ENCODE assay signal across 9 cellular contexts in the genomic region with DNA sequence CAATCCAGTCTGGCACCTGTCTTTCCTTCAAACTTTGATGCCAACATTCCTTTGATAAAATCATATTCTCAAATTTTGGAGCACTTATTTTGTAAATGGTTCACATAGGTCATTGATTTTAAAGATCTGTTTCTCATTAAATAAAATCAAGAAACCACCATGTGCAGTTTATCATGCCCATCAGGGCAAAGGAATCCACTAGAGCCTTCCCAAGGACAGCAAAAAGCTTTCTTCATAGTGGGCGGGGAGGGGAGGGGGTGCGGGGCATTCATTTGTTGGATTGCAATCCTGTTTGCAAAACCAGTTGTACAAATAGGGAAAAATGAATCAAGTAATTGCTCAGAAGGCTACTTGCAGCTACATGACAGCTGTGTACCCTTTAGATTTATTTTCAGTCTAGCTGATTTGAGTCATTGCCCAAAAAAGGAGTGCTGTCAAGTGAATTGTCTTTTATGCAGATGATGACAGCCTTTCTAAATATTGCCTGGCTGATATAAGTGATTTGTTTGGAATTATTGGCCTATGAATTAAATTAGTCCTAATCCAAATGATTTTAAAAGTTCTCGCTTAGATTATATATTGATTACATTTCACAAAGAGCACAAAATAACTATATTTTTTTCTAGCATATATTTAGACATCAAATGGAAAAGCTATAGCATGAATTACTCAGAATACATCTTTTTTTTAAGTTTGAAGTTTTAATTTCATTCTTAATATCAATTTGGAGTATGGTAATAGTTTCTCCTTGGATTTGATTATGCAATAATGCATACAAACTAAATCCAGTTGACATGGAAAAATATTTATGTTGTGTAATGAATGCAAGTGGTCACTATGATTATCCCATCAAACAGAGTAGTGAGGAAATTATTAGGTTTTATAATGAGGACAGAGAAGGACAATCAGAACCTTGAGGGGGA. TPM values are rescaled to one million over a fixed set of nuclear protein-coding genes. Genes with fewer than 3 reads are reported as not detected.
DNase-seq lines count a peak whose midpoint lies in the region; ATAC-seq and TF ChIP-seq lines count a peak whose summit lies in the region.
"Had no signal": no experiment of that assay in that cellular context is flagged by ENCODE, and none has a peak within 500 bp of the region (broad histone marks: within the 10 kb centered on the region; RNA-seq: fewer than 3 reads in every experiment).

No MANE protein-coding gene starts in this region.

- TF ChIP-seq POLR2A in spleen (IDR thresholded peaks at IDR 0.05) = no peak
- no peak for TF ChIP-seq POLR2A in Peyer's patch (IDR thresholded peaks at IDR 0.05)

- H3K9me3 ChIP-seq in skeletal muscle satellite cell (replicated peaks; ENCODE audit: low read length) (no peaks in the 10 kb centered on the region), spleen (no peaks in the 10 kb centered on the region), Peyer's patch (no peaks in the 10 kb centered on the region)
- H3K9me3 ChIP-seq: stomach had no signal

- WGBS in spleen, 5 donors = 66 to 77% (median 71%) methylated on average over 3 of the region's 3 CpGs

- H3K36me3 Mint-ChIP-seq in activated CD4-positive, alpha-beta T cell treated with anti-CD3 and anti-CD28 coated beads for 36 hours (ENCODE audit: low read depth) = peaks cover 45% of the 10 kb centered on the region

- peak overlapping the region; percentile 95 for H3K27ac Mint-ChIP-seq in activated CD4-positive, alpha-beta T cell treated with anti-CD3 and anti-CD28 coated beads for 36 hours

- no peaks in the 10 kb centered on the region for H3K36me3 ChIP-seq in skeletal muscle satellite cell (ENCODE audit: insufficient read depth, low read length)
- peaks cover 0 to 7% (median 0%) of the 10 kb centered on the region in 6 donors for H3K36me3 ChIP-seq in spleen
- no peaks in the 10 kb centered on the region for H3K36me3 ChIP-seq in Peyer's patch
- H3K36me3 ChIP-seq: stomach had no signal

- peaks cover 46% of the 10 kb centered on the region for H3K4me1 ChIP-seq in skeletal muscle satellite cell (ENCODE audit: control insufficient read depth, insufficient read depth, low read length)
- H3K4me1 ChIP-seq in spleen = peaks cover 6 to 63% (median 21%) of the 10 kb centered on the region in 6 donors
- H3K4me1 ChIP-seq in Peyer's patch = peaks cover 0 to 4% (median under 1%) of the 10 kb centered on the region in 4 donors

- H3K4me3 Mint-ChIP-seq in activated CD4-positive, alpha-beta T cell treated with anti-CD3 and anti-CD28 coated beads for 36 hours = peak overlapping the region; percentile 20

- intact Hi-C loops in activated CD4-positive, alpha-beta T cell treated with anti-CD3 and anti-CD28 coated beads for 36 hours (cut with DNase I, micrococcal nuclease) = loop anchor here (1.0 to 10.0 kb wide), 6 partner anchors 24 to 503 kb away; partner anchors contain the start of genes GBP5 (in 1 of the 2) and LRRC8B (in 1 of the 2)
- intact Hi-C loops in spleen (cut with DNase I; ENCODE audit: low total_unique reads) = no loop called here

- H3K27ac ChIP-seq in spleen = no peak overlapping the region
- H3K27ac ChIP-seq in Peyer's patch = no peak overlapping the region

- H3K4me2 ChIP-seq in skeletal muscle satellite cell (ENCODE audit: low read length) = peak overlapping the region; percentile 28

- H3K4me3 ChIP-seq in skeletal muscle satellite cell (ENCODE audit: low read length) (no peak overlapping the region), spleen (no peak overlapping the region), Peyer's patch (no peak overlapping the region)
- H3K4me3 ChIP-seq: stomach had no signal

- peaks cover 86% of the 10 kb centered on the region for H3K4me1 Mint-ChIP-seq in activated CD4-positive, alpha-beta T cell treated with anti-CD3 and anti-CD28 coated beads for 36 hours

- H3K27me3 ChIP-seq in skeletal muscle satellite cell (ENCODE audit: control insufficient read depth, insufficient read depth, low read length) = no peaks in the 10 kb centered on the region
- no peaks in the 10 kb centered on the region for H3K27me3 ChIP-seq in spleen (replicated peaks in 1 of 7)
- H3K27me3 ChIP-seq in Peyer's patch = no peaks in the 10 kb centered on the region
- H3K27me3 ChIP-seq: stomach had no signal

- no peak overlapping the region for H3K9ac ChIP-seq in skeletal muscle satellite cell (ENCODE audit: low read depth, low read length)

- ATAC-seq in activated CD4-positive, alpha-beta T cell treated with anti-CD3 and anti-CD28 coated beads for 36 hours = peak; percentile 48
- ATAC-seq in GM21619 (IDR thresholded peaks at IDR 0.05; ENCODE audit: unreplicated experiment) = no peak

- H3K9me3 Mint-ChIP-seq in activated CD4-positive, alpha-beta T cell treated with anti-CD3 and anti-CD28 coated beads for 36 hours (ENCODE audit: low read depth) = no peaks in the 10 kb centered on the region

- no peaks in the 10 kb centered on the region for H3K27me3 Mint-ChIP-seq in activated CD4-positive, alpha-beta T cell treated with anti-CD3 and anti-CD28 coated beads for 36 hours

- POLR2A ChIA-PET in activated CD4-positive, alpha-beta T cell treated with anti-CD3 and anti-CD28 coated beads for 36 hours (lab: Charles Lee) = interaction anchor here (0.6 to 1.1 kb wide), 7 partner anchors 11 to 177 kb away, joined by 3 to 10 read pairs (median 7); no protein-coding TSS in a partner anchor

- TF ChIP-seq CTCF in spleen (IDR thresholded peaks at IDR 0.05 in 8 of 11, conservative IDR thresholded peaks at IDR 0.05 in 3 of 11) (no peak), Peyer's patch (IDR thresholded peaks at IDR 0.05) (no peak)

- DNase-seq in activated CD4-positive, alpha-beta T cell treated with anti-CD3 and anti-CD28 coated beads for 36 hours = peak; percentile 70
- no peak for DNase-seq in activated CD4-positive, alpha-beta T cell treated with anti-CD3 and anti-CD28 coated beads for 1 hour
- DNase-seq in NCI-H446 treated with DMSO at 0.1 percent for 48 hours (lab: John Stamatoyannopoulos, UW) (peak; percentile 94), dermis blood vessel endothelial cell (peak; percentile 76), spleen (no peak), Peyer's patch (no peak)
- DNase-seq: stomach had no signal

- CTCF ChIA-PET in activated CD4-positive, alpha-beta T cell treated with anti-CD3 and anti-CD28 coated beads for 36 hours (lab: Charles Lee) = interaction anchor here (0.6 to 2.7 kb wide), 7 partner anchors 11 to 567 kb away, joined by 3 to 8 read pairs (median 3); no protein-coding TSS in a partner anchor

RNA-seq across cellular contexts. Expression of gene LRRC8B, which starts 23.2 kb away (rescaled TPM):
- 10 to 100 TPM; 38.9 to 41.5 TPM for total RNA-seq in activated CD4-positive, alpha-beta T cell treated with anti-CD3 and anti-CD28 coated beads for 36 hours
- total RNA-seq in dermis blood vessel endothelial cell = 6.4 and 8.5 TPM in 2 replicates
- total RNA-seq in skeletal muscle satellite cell (2012; rRNA removed) = 5.6 and 7.0 TPM in 2 replicates
- total RNA-seq in spleen = 10 to 100 TPM; 11.6 to 22.5 (median 14.3) TPM
- polyA plus RNA-seq in spleen = 1 to 10 TPM; 1.7 to 3.0 (median 2.0) TPM
- total RNA-seq in Peyer's patch = 10 to 100 TPM in 1 of 4 donors, 1 to 10 TPM in 3; 5.0 to 12.1 (median 7.9) TPM

Comparison
In these comparisons a context has a peak if more than half of its experiments do, and no peak if none do; other contexts are left out.
1. DNase-seq: peak in activated CD4-positive, alpha-beta T cell treated with anti-CD3 and anti-CD28 coated beads for 36 hours (single experiment), NCI-H446 treated with DMSO at 0.1 percent for 48 hours (single experiment) and dermis blood vessel endothelial cell (single experiment); none in activated CD4-positive, alpha-beta T cell treated with anti-CD3 and anti-CD28 coated beads for 1 hour (single experiment), spleen (single experiment) and Peyer's patch (0 of 3).